Comparison of ENCODE assay signal across 1 cellular context in genomic region chr17:43588664-43589435, GRCh38.
A peak's percentile ranks its signal among the peaks of the same experiment; 100 is the strongest.
TF ChIP-seq lines count a peak whose summit lies in the region.

No MANE protein-coding gene starts in this region.

TF ChIP-seq in HepG2, 621 proteins besides CTCF, POLR2A, EP300 and RAD21 (continued from another document and continues in another):
- 0 out of 2 replicates have a peak, but pooled peaks have one; percentile 41 for TF ChIP-seq HOMEZ (CRISPR knock-in tag; IDR thresholded peaks at IDR 0.05; ENCODE audit: low read depth)
- no peak for TF ChIP-seq ZNF260 (CRISPR knock-in tag; IDR thresholded peaks at IDR 0.05; ENCODE audit: borderline replicate concordance, low read depth)
- no peak for TF ChIP-seq AHDC1 (CRISPR knock-in tag; IDR thresholded peaks at IDR 0.05; ENCODE audit: borderline replicate concordance)
- TF ChIP-seq RELA (CRISPR knock-in tag; IDR thresholded peaks at IDR 0.05) = no peak
- TF ChIP-seq FOXK1 (CRISPR knock-in tag; IDR thresholded peaks at IDR 0.05; ENCODE audit: borderline replicate concordance, low read depth) = no peak
- TF ChIP-seq, protein P1, sequence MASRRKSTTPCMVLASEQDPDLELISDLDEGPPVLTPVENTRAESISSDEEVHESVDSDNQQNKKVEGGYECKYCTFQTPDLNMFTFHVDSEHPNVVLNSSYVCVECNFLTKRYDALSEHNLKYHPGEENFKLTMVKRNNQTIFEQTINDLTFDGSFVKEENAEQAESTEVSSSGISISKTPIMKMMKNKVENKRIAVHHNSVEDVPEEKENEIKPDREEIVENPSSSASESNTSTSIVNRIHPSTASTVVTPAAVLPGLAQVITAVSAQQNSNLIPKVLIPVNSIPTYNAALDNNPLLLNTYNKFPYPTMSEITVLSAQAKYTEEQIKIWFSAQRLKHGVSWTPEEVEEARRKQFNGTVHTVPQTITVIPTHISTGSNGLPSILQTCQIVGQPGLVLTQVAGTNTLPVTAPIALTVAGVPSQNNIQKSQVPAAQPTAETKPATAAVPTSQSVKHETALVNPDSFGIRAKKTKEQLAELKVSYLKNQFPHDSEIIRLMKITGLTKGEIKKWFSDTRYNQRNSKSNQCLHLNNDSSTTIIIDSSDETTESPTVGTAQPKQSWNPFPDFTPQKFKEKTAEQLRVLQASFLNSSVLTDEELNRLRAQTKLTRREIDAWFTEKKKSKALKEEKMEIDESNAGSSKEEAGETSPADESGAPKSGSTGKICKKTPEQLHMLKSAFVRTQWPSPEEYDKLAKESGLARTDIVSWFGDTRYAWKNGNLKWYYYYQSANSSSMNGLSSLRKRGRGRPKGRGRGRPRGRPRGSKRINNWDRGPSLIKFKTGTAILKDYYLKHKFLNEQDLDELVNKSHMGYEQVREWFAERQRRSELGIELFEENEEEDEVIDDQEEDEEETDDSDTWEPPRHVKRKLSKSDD (CRISPR knock-in tag; IDR thresholded peaks at IDR 0.05; ENCODE audit: low read depth) = 0 out of 2 replicates have a peak, but pooled peaks have one; percentile 35
- TF ChIP-seq, protein P2, sequence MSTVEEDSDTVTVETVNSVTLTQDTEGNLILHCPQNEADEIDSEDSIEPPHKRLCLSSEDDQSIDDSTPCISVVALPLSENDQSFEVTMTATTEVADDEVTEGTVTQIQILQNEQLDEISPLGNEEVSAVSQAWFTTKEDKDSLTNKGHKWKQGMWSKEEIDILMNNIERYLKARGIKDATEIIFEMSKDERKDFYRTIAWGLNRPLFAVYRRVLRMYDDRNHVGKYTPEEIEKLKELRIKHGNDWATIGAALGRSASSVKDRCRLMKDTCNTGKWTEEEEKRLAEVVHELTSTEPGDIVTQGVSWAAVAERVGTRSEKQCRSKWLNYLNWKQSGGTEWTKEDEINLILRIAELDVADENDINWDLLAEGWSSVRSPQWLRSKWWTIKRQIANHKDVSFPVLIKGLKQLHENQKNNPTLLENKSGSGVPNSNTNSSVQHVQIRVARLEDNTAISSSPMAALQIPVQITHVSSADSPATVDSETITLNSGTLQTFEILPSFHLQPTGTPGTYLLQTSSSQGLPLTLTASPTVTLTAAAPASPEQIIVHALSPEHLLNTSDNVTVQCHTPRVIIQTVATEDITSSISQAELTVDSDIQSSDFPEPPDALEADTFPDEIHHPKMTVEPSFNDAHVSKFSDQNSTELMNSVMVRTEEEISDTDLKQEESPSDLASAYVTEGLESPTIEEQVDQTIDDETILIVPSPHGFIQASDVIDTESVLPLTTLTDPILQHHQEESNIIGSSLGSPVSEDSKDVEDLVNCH (CRISPR knock-in tag; IDR thresholded peaks at IDR 0.05) = no peak
- no peak for TF ChIP-seq MYNN (CRISPR knock-in tag; IDR thresholded peaks at IDR 0.05; ENCODE audit: low read depth)
- TF ChIP-seq ZNF530 (CRISPR knock-in tag; IDR thresholded peaks at IDR 0.05; ENCODE audit: low read depth) = no peak
- 0 out of 2 replicates have a peak, but pooled peaks have one; percentile 48 for TF ChIP-seq ZBTB39 (CRISPR knock-in tag; IDR thresholded peaks at IDR 0.05)
- TF ChIP-seq MEIS1 (CRISPR knock-in tag; IDR thresholded peaks at IDR 0.05; ENCODE audit: borderline replicate concordance) = no peak
- no peak; the same call in 1 of the 2 replicates for TF ChIP-seq CREM (IDR thresholded peaks at IDR 0.05)
- TF ChIP-seq CREM (CRISPR knock-in tag; IDR thresholded peaks at IDR 0.05) = no peak
- peak; percentile 29; the same call in 1 of the 2 replicates for TF ChIP-seq KDM4B (CRISPR knock-in tag; IDR thresholded peaks at IDR 0.05)
- no peak for TF ChIP-seq GRHL1 (CRISPR knock-in tag; conservative IDR thresholded peaks at IDR 0.05)
- peak; percentile 82 for TF ChIP-seq ZMYM3 (CRISPR knock-in tag; IDR thresholded peaks at IDR 0.05)
- TF ChIP-seq SAP130 (CRISPR knock-in tag; IDR thresholded peaks at IDR 0.05; ENCODE audit: low read depth) = peak; percentile 58
- no peak for TF ChIP-seq ZC3H4 (CRISPR knock-in tag; IDR thresholded peaks at IDR 0.05; ENCODE audit: borderline replicate concordance)
- peak; percentile 39; the same call in 1 of the 2 replicates for TF ChIP-seq REPIN1 (CRISPR knock-in tag; IDR thresholded peaks at IDR 0.05; ENCODE audit: borderline replicate concordance, low read depth)
- TF ChIP-seq PITX1 (CRISPR knock-in tag; IDR thresholded peaks at IDR 0.05) = peak; percentile 69; the same call in 1 of the 2 replicates
- TF ChIP-seq CBX5 (CRISPR knock-in tag; IDR thresholded peaks at IDR 0.05; ENCODE audit: borderline replicate concordance) = no peak
- TF ChIP-seq ZNF75D (CRISPR knock-in tag; IDR thresholded peaks at IDR 0.05; ENCODE audit: borderline replicate concordance) = no peak
- 0 out of 2 replicates have a peak, but pooled peaks have one; percentile 17 for TF ChIP-seq ZMYM2 (CRISPR knock-in tag; IDR thresholded peaks at IDR 0.05)
- TF ChIP-seq ZNF614 (CRISPR knock-in tag; IDR thresholded peaks at IDR 0.05; ENCODE audit: borderline replicate concordance) = peak; percentile 32; the same call in 1 of the 2 replicates
- TF ChIP-seq AHR (CRISPR knock-in tag; IDR thresholded peaks at IDR 0.05) = no peak
- TF ChIP-seq KDM5A (IDR thresholded peaks at IDR 0.05; ENCODE audit: borderline replicate concordance, low read length) = no peak
- TF ChIP-seq, protein P3, sequence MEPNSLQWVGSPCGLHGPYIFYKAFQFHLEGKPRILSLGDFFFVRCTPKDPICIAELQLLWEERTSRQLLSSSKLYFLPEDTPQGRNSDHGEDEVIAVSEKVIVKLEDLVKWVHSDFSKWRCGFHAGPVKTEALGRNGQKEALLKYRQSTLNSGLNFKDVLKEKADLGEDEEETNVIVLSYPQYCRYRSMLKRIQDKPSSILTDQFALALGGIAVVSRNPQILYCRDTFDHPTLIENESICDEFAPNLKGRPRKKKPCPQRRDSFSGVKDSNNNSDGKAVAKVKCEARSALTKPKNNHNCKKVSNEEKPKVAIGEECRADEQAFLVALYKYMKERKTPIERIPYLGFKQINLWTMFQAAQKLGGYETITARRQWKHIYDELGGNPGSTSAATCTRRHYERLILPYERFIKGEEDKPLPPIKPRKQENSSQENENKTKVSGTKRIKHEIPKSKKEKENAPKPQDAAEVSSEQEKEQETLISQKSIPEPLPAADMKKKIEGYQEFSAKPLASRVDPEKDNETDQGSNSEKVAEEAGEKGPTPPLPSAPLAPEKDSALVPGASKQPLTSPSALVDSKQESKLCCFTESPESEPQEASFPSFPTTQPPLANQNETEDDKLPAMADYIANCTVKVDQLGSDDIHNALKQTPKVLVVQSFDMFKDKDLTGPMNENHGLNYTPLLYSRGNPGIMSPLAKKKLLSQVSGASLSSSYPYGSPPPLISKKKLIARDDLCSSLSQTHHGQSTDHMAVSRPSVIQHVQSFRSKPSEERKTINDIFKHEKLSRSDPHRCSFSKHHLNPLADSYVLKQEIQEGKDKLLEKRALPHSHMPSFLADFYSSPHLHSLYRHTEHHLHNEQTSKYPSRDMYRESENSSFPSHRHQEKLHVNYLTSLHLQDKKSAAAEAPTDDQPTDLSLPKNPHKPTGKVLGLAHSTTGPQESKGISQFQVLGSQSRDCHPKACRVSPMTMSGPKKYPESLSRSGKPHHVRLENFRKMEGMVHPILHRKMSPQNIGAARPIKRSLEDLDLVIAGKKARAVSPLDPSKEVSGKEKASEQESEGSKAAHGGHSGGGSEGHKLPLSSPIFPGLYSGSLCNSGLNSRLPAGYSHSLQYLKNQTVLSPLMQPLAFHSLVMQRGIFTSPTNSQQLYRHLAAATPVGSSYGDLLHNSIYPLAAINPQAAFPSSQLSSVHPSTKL (CRISPR knock-in tag; IDR thresholded peaks at IDR 0.05) = 0 out of 2 replicates have a peak, but pooled peaks have one; percentile 44
- no peak for TF ChIP-seq KLF15 (CRISPR knock-in tag; IDR thresholded peaks at IDR 0.05; ENCODE audit: borderline replicate concordance)
- TF ChIP-seq NR2F2 (IDR thresholded peaks at IDR 0.05; ENCODE audit: borderline replicate concordance, low read depth) = 0 out of 2 replicates have a peak, but pooled peaks have one; percentile 26
- peak; percentile 29; the same call in 1 of the 2 replicates for TF ChIP-seq MEF2D (CRISPR knock-in tag; IDR thresholded peaks at IDR 0.05)
- peak; percentile 82 for TF ChIP-seq SALL1 (CRISPR knock-in tag; IDR thresholded peaks at IDR 0.05)
- no peak for TF ChIP-seq FIP1L1 (IDR thresholded peaks at IDR 0.05; ENCODE audit: borderline replicate concordance, insufficient read depth, low read depth, low read length)
- no peak for TF ChIP-seq MTF1 (CRISPR knock-in tag; IDR thresholded peaks at IDR 0.05)
- no peak for TF ChIP-seq GABPA (IDR thresholded peaks at IDR 0.05; ENCODE audit: low read depth, low read length)
- TF ChIP-seq GABPA (CRISPR knock-in tag; IDR thresholded peaks at IDR 0.05; ENCODE audit: low read depth) = no peak
- no peak for TF ChIP-seq ZNF704 (CRISPR knock-in tag; IDR thresholded peaks at IDR 0.05; ENCODE audit: borderline replicate concordance)
- TF ChIP-seq, protein P4, sequence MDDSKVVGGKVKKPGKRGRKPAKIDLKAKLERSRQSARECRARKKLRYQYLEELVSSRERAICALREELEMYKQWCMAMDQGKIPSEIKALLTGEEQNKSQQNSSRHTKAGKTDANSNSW (CRISPR knock-in tag; IDR thresholded peaks at IDR 0.05; ENCODE audit: borderline replicate concordance) = no peak
